ENCODE assay signal across 8 cellular contexts in genomic region chr12:57754411-57755193, GRCh38. TPM values are rescaled to one million over a fixed set of nuclear protein-coding genes. Genes with fewer than 3 reads are reported as not detected.
A peak's percentile ranks its signal among the peaks of the same experiment; 100 is the strongest.
DNase-seq lines count a peak whose midpoint lies in the region; ATAC-seq and TF ChIP-seq lines count a peak whose summit lies in the region.

MARCHF9 (plus strand) TSS chr12:57755103; CDS start chr12:57755529, 426 bp downstream.

- peak; percentile 34 for ATAC-seq in HG02884 (IDR thresholded peaks at IDR 0.05; ENCODE audit: unreplicated experiment)
- peak; percentile 58 for ATAC-seq in left lung

- H3K9me3 ChIP-seq in left lung: no peaks in the 10 kb centered on the region

- H3K27ac ChIP-seq in left lung: peak within 1 kb of the TSS; percentile 76 to 85

- no peak for TF ChIP-seq CTCF in GM13976 (IDR thresholded peaks at IDR 0.05; ENCODE audit: borderline replicate concordance, control extremely low read depth, extremely low read depth, insufficient read depth, missing control alignments)
- no peak for TF ChIP-seq CTCF in left lung (IDR thresholded peaks at IDR 0.05)

- peaks cover 0 to 12% of the 10 kb centered on the region in 2 donors for H3K27me3 ChIP-seq in left lung

- in situ Hi-C loops in GM13976 (cut with MboI; ENCODE audit: low sequenced_read_pairs, unreplicated experiment): no loop called here

- H3K4me3 ChIP-seq in left lung: peak within 1 kb of the TSS; percentile 50 to 63

- peaks cover 10 to 57% of the 10 kb centered on the region in 2 donors for H3K4me1 ChIP-seq in left lung

- intact Hi-C loops in left lung (cut with DNase I): no loop called here

- DNase-seq in GM13976 (ENCODE audit: low spot score) (peak; percentile 88), NCI-H2171 (lab: John Stamatoyannopoulos, UW) (peak; percentile 91), left lung (peak; percentile 88), SKM-1 (lab: John Stamatoyannopoulos, UW; ENCODE audit: unreplicated experiment) (no peak)
- DNase-seq in activated CD4-positive, CD25-positive, alpha-beta regulatory T cell treated with anti-CD3 and anti-CD28 coated beads, Interleukin-2, amount 50 U/mL, for 16 hours (ENCODE audit: low read depth, low spot score): peak; percentile 70
- DNase-seq in central memory CD4-positive, alpha-beta T cell: peak; percentile 86
- DNase-seq in stimulated activated CD4-positive, alpha-beta T cell treated with anti-CD3 and anti-CD28 coated beads, Interleukin-4, amount 100 ng/mL, for 24 hours: peak; percentile 85

- H3K36me3 ChIP-seq in left lung: peaks cover 0 to 33% of the 10 kb centered on the region in 2 donors

RNA-seq across cellular contexts. Expression of gene MARCHF9, which starts in this region (rescaled TPM):
- total RNA-seq in left lung: 10 to 100 TPM; 17.4 to 22.4 TPM
